In genomic region chr16:27678955-27679354, GRCh38 we compare ENCODE assay signal across 20 cellular contexts.
"Had no signal": no experiment of that assay in that cellular context is flagged by ENCODE, and none has a peak within 500 bp of the region (broad histone marks: within the 10 kb centered on the region; RNA-seq: fewer than 3 reads in every experiment).

No MANE protein-coding gene starts in this region.

- H3K27ac Mint-ChIP-seq: activated naive CD4-positive, alpha-beta T cell treated with anti-CD3 and anti-CD28 coated beads, Interleukin-2, amount 50 U/mL, for 24 hours; immature natural killer cell; stimulated activated naive B cell treated with anti-CD40 and anti-IgM and Interleukin-4, amounts not matched to agents 10 μg/mL and 1 μg/mL and 100 μg/mL, for 72 hours; T-cell had no signal

- H3K27me3 Mint-ChIP-seq: activated naive CD4-positive, alpha-beta T cell treated with anti-CD3 and anti-CD28 coated beads, Interleukin-2, amount 50 U/mL, for 24 hours; stimulated activated naive B cell treated with anti-CD40 and anti-IgM and Interleukin-4, amounts not matched to agents 10 μg/mL and 1 μg/mL and 100 μg/mL, for 72 hours; T-cell had no signal

- H3K27ac ChIP-seq: ascending aorta, breast epithelium, coronary artery, epithelial cell of prostate, left ventricle myocardium inferior, right lobe of liver, testis, uterus, WERI-Rb-1 had no signal

- H3K4me3 ChIP-seq: ascending aorta, breast epithelium, coronary artery, left ventricle myocardium inferior, right lobe of liver, testis, uterus had no signal

- DNase-seq: activated CD4-positive, alpha-beta T cell treated with anti-CD3 and anti-CD28 coated beads for 1 hour; activated CD4-positive, alpha-beta T cell treated with anti-CD3 and anti-CD28 coated beads, Interleukin-2, amount 50 U/mL, for 1 hour; activated gamma-delta T cell treated with Interleukin-2 at 50 U/mL for 16 hours; activated T-cell treated with anti-CD3 and anti-CD28 coated beads, Interleukin-2, amount 50 U/mL, for 1 hour; endodermal cell; immature natural killer cell; left ventricle myocardium inferior; occipital lobe; right lobe of liver; small intestine; stimulated activated naive B cell treated with anti-CD40 and anti-IgM and Interleukin-4, amounts not matched to agents 10 μg/mL and 1 μg/mL and 100 μg/mL, for 72 hours; T-cell; testis; uterus; WERI-Rb-1 had no signal

- H3K4me1 Mint-ChIP-seq: activated naive CD4-positive, alpha-beta T cell treated with anti-CD3 and anti-CD28 coated beads, Interleukin-2, amount 50 U/mL, for 24 hours; immature natural killer cell; stimulated activated naive B cell treated with anti-CD40 and anti-IgM and Interleukin-4, amounts not matched to agents 10 μg/mL and 1 μg/mL and 100 μg/mL, for 72 hours; T-cell had no signal

- ATAC-seq: right lobe of liver; stimulated activated naive B cell treated with anti-CD40 and anti-IgM and Interleukin-4, amounts not matched to agents 10 μg/mL and 1 μg/mL and 100 μg/mL, for 72 hours; T-cell had no signal

- H3K9me3 Mint-ChIP-seq: activated naive CD4-positive, alpha-beta T cell treated with anti-CD3 and anti-CD28 coated beads, Interleukin-2, amount 50 U/mL, for 24 hours; immature natural killer cell; T-cell had no signal

- H3K4me3 Mint-ChIP-seq: activated naive CD4-positive, alpha-beta T cell treated with anti-CD3 and anti-CD28 coated beads, Interleukin-2, amount 50 U/mL, for 24 hours; endodermal cell; immature natural killer cell; stimulated activated naive B cell treated with anti-CD40 and anti-IgM and Interleukin-4, amounts not matched to agents 10 μg/mL and 1 μg/mL and 100 μg/mL, for 72 hours; T-cell had no signal
